ENCODE assay signal across 13 cellular contexts in the genomic region with DNA sequence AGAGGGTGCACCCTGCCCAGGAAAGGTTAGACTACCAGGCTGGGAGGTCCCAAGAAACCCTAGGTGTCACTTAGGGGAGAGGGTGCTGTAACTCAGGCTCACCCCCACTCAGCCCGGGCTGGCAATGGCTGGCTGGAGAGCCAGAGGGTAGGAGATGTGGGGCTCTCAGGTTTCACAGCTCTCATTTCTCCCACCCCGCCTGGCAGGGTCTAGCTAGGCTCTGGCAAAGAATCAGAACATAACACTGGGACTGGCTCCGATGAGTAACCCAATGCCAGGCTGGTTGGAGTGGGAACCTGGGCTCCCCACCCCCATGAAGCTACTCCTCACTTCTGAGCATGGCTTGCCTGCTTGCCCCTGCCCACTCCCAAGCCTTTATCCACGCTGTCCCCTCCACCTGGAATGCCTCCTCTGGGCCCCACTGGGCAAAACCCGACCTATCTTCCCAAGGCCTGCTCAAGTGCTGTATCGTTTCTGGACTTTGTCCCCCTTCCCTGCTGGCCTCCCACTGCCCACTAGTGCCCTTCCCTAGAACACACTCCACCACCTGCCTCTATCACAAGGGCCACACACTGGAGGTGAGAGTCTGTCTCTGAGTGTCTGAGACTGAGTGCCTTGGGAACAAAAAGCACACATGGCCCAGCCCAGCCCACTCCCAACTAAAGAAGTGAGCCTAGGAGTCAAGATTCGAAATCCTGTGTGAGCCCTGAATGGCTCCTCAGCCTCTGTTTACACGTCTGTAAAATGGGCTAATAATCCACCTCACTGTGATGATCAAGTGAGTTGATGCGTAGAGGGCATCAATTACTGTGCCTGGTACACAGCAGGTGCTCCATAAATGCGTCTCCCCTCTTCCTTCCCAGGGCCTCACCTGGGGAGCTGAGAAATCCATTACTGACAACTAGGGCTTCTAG. TPM values are rescaled to one million over a fixed set of nuclear protein-coding genes. Genes with fewer than 3 reads are reported as not detected.
DNase-seq lines count a peak whose midpoint lies in the region; ATAC-seq and TF ChIP-seq lines count a peak whose summit lies in the region.
"Had no signal": no experiment of that assay in that cellular context is flagged by ENCODE, and none has a peak within 500 bp of the region (broad histone marks: within the 10 kb centered on the region; RNA-seq: fewer than 3 reads in every experiment).

No MANE protein-coding gene starts in this region.

- no peak overlapping the region for H2AFZ ChIP-seq in PC-3 (ENCODE audit: low read length)
- H2AFZ ChIP-seq: parathyroid adenoma had no signal

- H3K27ac ChIP-seq in PC-3 (ENCODE audit: low read length), result no peak overlapping the region
- no peak overlapping the region for H3K27ac ChIP-seq in vagina
- H3K27ac ChIP-seq: parathyroid adenoma had no signal

- peak overlapping the region; percentile 52 for H3K27ac Mint-ChIP-seq in stimulated activated naive CD8-positive, alpha-beta T cell treated with anti-CD3 and anti-CD28 coated beads, Interleukin-15, Interleukin-2, amounts not matched to agents 100 ng/mL and 50 ng/mL, for 24 hours
- H3K27ac Mint-ChIP-seq in stimulated activated naive CD8-positive, alpha-beta T cell treated with anti-CD3 and anti-CD28 coated beads, Interleukin-15, amount 100 ng/mL, for 72 hours, result no peak overlapping the region
- H3K27ac Mint-ChIP-seq in activated CD4-positive, alpha-beta memory T cell treated with anti-CD3 and anti-CD28 coated beads, Interleukin-2, amount 10 ng/mL, durations not matched to agents 7 days and 5 days, result no peak overlapping the region

- no peaks in the 10 kb centered on the region for H3K36me3 ChIP-seq in PC-3 (ENCODE audit: low read depth, low read length)
- no peaks in the 10 kb centered on the region for H3K36me3 ChIP-seq in vagina
- H3K36me3 ChIP-seq: Peyer's patch had no signal

- H3K27me3 ChIP-seq in PC-3 (ENCODE audit: low read length), result no peaks in the 10 kb centered on the region
- no peaks in the 10 kb centered on the region for H3K27me3 ChIP-seq in vagina
- H3K27me3 ChIP-seq: Peyer's patch had no signal

- CTCF ChIA-PET in PC-3 (lab: Charles Lee), result interaction anchor here (0.6 kb wide), 2 partner anchors 66 to 171 kb away, joined by 4 to 5 read pairs; no protein-coding TSS in a partner anchor
- CTCF ChIA-PET in activated CD4-positive, alpha-beta memory T cell treated with anti-CD3 and anti-CD28 coated beads, Interleukin-2, amount 10 ng/mL, durations not matched to agents 7 days and 5 days (lab: Charles Lee), result interaction anchor here (0.7 to 7.6 kb wide), 6 partner anchors 9 to 170 kb away, joined by 3 to 74 read pairs (median 9); a partner anchor contains a TSS

- H3K9me2 ChIP-seq in PC-3 (replicated peaks; ENCODE audit: low read length), result no peaks in the 10 kb centered on the region

- intact Hi-C loops in PC-3 (cut with micrococcal nuclease) (loop anchor here (5.0 kb wide), 2 partner anchors 68 to 113 kb away; no protein-coding TSS in a partner anchor), vagina (cut with DNase I) (loop anchor here (10.0 kb wide), 1 partner anchor 295 kb away; no protein-coding TSS in a partner anchor)

- H3F3A ChIP-seq in PC-3 (ENCODE audit: low read length, unreplicated experiment), result no peaks in the 10 kb centered on the region

- H3K9me3 Mint-ChIP-seq in stimulated activated naive CD8-positive, alpha-beta T cell treated with anti-CD3 and anti-CD28 coated beads, Interleukin-15, Interleukin-2, amounts not matched to agents 100 ng/mL and 50 ng/mL, for 24 hours, result no peaks in the 10 kb centered on the region
- H3K9me3 Mint-ChIP-seq in stimulated activated naive CD8-positive, alpha-beta T cell treated with anti-CD3 and anti-CD28 coated beads, Interleukin-15, amount 100 ng/mL, for 72 hours, result no peaks in the 10 kb centered on the region
- no peaks in the 10 kb centered on the region for H3K9me3 Mint-ChIP-seq in activated CD4-positive, alpha-beta memory T cell treated with anti-CD3 and anti-CD28 coated beads, Interleukin-2, amount 10 ng/mL, durations not matched to agents 7 days and 5 days

- H3K9ac ChIP-seq in PC-3 (ENCODE audit: low read length), result no peak overlapping the region
- H3K9ac ChIP-seq: parathyroid adenoma had no signal

- no peak overlapping the region for H3K4me2 ChIP-seq in PC-3 (ENCODE audit: low read length)

- H4K20me1 ChIP-seq in PC-3 (ENCODE audit: low read length), result no peaks in the 10 kb centered on the region

- no peaks in the 10 kb centered on the region for H3K79me2 ChIP-seq in PC-3 (ENCODE audit: low read length)
- H3K79me2 ChIP-seq: parathyroid adenoma had no signal

- H3K36me3 Mint-ChIP-seq in stimulated activated naive CD8-positive, alpha-beta T cell treated with anti-CD3 and anti-CD28 coated beads, Interleukin-15, Interleukin-2, amounts not matched to agents 100 ng/mL and 50 ng/mL, for 24 hours (ENCODE audit: low read depth), result no peaks in the 10 kb centered on the region
- H3K36me3 Mint-ChIP-seq in activated CD4-positive, alpha-beta memory T cell treated with anti-CD3 and anti-CD28 coated beads, Interleukin-2, amount 10 ng/mL, durations not matched to agents 7 days and 5 days (ENCODE audit: low read depth), result no peaks in the 10 kb centered on the region

- H3K4me3 Mint-ChIP-seq in stimulated activated naive CD8-positive, alpha-beta T cell treated with anti-CD3 and anti-CD28 coated beads, Interleukin-15, Interleukin-2, amounts not matched to agents 100 ng/mL and 50 ng/mL, for 24 hours, result no peak overlapping the region
- H3K4me3 Mint-ChIP-seq in stimulated activated naive CD8-positive, alpha-beta T cell treated with anti-CD3 and anti-CD28 coated beads, Interleukin-15, amount 100 ng/mL, for 72 hours, result no peak overlapping the region
- no peak overlapping the region for H3K4me3 Mint-ChIP-seq in activated CD4-positive, alpha-beta memory T cell treated with anti-CD3 and anti-CD28 coated beads, Interleukin-2, amount 10 ng/mL, durations not matched to agents 7 days and 5 days

- no TSS peak for BruUV-seq in PC-3 (replicated peaks; lab: Mats Ljungman, UMichigan)

- H3K27me3 Mint-ChIP-seq in stimulated activated naive CD8-positive, alpha-beta T cell treated with anti-CD3 and anti-CD28 coated beads, Interleukin-15, Interleukin-2, amounts not matched to agents 100 ng/mL and 50 ng/mL, for 24 hours, result no peaks in the 10 kb centered on the region
- H3K27me3 Mint-ChIP-seq in stimulated activated naive CD8-positive, alpha-beta T cell treated with anti-CD3 and anti-CD28 coated beads, Interleukin-15, amount 100 ng/mL, for 72 hours, result peaks cover 14% of the 10 kb centered on the region
- peaks cover 2% of the 10 kb centered on the region for H3K27me3 Mint-ChIP-seq in activated CD4-positive, alpha-beta memory T cell treated with anti-CD3 and anti-CD28 coated beads, Interleukin-2, amount 10 ng/mL, durations not matched to agents 7 days and 5 days

- H3K4me3 ChIP-seq in PC-3 (ENCODE audit: low read length) (no peak overlapping the region), vagina (no peak overlapping the region)

- no peak for TF ChIP-seq POLR2A in vagina (IDR thresholded peaks at IDR 0.05)

- TF ChIP-seq CTCF in PC-3 (conservative IDR thresholded peaks at IDR 0.05; ENCODE audit: low read depth, low read length) (no peak), vagina (IDR thresholded peaks at IDR 0.05) (no peak)

- no peaks in the 10 kb centered on the region for H3K9me3 ChIP-seq in PC-3 (ENCODE audit: low read length)
- H3K9me3 ChIP-seq in vagina, result no peaks in the 10 kb centered on the region
- H3K9me3 ChIP-seq: Peyer's patch had no signal

- POLR2A ChIA-PET in PC-3 (lab: Charles Lee; ENCODE audit: unreplicated experiment), result no interaction called here
- POLR2A ChIA-PET in activated CD4-positive, alpha-beta memory T cell treated with anti-CD3 and anti-CD28 coated beads, Interleukin-2, amount 10 ng/mL, durations not matched to agents 7 days and 5 days (lab: Charles Lee), result interaction anchor here (1.6 to 5.4 kb wide), 2 partner anchors 19 to 39 kb away, joined by 3 to 32 read pairs; a partner anchor contains a TSS

- no peak for ATAC-seq in stimulated activated naive CD8-positive, alpha-beta T cell treated with anti-CD3 and anti-CD28 coated beads, Interleukin-15, amount 100 ng/mL, for 72 hours
- ATAC-seq in PC-3 (peak; percentile 18), HG03280 (IDR thresholded peaks at IDR 0.05; ENCODE audit: unreplicated experiment) (no peak)

- peaks cover 39% of the 10 kb centered on the region for H3K4me1 ChIP-seq in PC-3 (ENCODE audit: insufficient read depth, low read length)
- peaks cover 18% of the 10 kb centered on the region for H3K4me1 ChIP-seq in vagina
- H3K4me1 ChIP-seq: parathyroid adenoma had no signal

- DNase-seq in stimulated activated naive CD8-positive, alpha-beta T cell treated with anti-CD3 and anti-CD28 coated beads, Interleukin-15, amount 100 ng/mL, for 72 hours, result no peak
- DNase-seq in PC-3, result peak; percentile 45
- DNase-seq in iPS-NIHi11 (ENCODE audit: low spot score), result peak; percentile 58
- no peak for DNase-seq in activated CD4-positive, alpha-beta memory T cell treated with anti-CD3 and anti-CD28 coated beads, Interleukin-2, amount 10 ng/mL, durations not matched to agents 7 days and 5 days
- DNase-seq in amniotic stem cell (lab: John Stamatoyannopoulos, UW), result no peak
- no peak for DNase-seq in vagina (ENCODE audit: extremely low spot score in 2 of 2)
- DNase-seq: activated CD4-positive, CD25-positive, alpha-beta regulatory T cell treated with anti-CD3 and anti-CD28 coated beads, Interleukin-2, amount 50 U/mL, for 72 hours; aorta; islet precursor cell had no signal

- peaks cover 18% of the 10 kb centered on the region for H3K4me1 Mint-ChIP-seq in stimulated activated naive CD8-positive, alpha-beta T cell treated with anti-CD3 and anti-CD28 coated beads, Interleukin-15, Interleukin-2, amounts not matched to agents 100 ng/mL and 50 ng/mL, for 24 hours (ENCODE audit: low read depth)
- peaks cover 62% of the 10 kb centered on the region for H3K4me1 Mint-ChIP-seq in stimulated activated naive CD8-positive, alpha-beta T cell treated with anti-CD3 and anti-CD28 coated beads, Interleukin-15, amount 100 ng/mL, for 72 hours
- H3K4me1 Mint-ChIP-seq in activated CD4-positive, alpha-beta memory T cell treated with anti-CD3 and anti-CD28 coated beads, Interleukin-2, amount 10 ng/mL, durations not matched to agents 7 days and 5 days, result peaks cover 23% of the 10 kb centered on the region

RNA-seq across cellular contexts. Expression of a gene that starts 1.9 kb away (rescaled TPM):
- total RNA-seq in PC-3 (2014; rRNA removed) (7.3 and 10.4 TPM in 2 replicates), vagina (13.0 TPM)
- 1 to 10 TPM in 1 of 2 experiments, under 1 TPM in 1; 0.91 to 1.1 TPM for total RNA-seq in activated CD4-positive, alpha-beta memory T cell treated with anti-CD3 and anti-CD28 coated beads, Interleukin-2, amount 10 ng/mL, durations not matched to agents 7 days and 5 days

RNA-seq across cellular contexts. Expression of a gene that starts 19.8 kb away (rescaled TPM):
- total RNA-seq in PC-3 (2014; rRNA removed) (55.0 and 78.8 TPM in 2 replicates), vagina (60.2 TPM)
- 10 to 100 TPM; 73.5 to 85.0 TPM for total RNA-seq in activated CD4-positive, alpha-beta memory T cell treated with anti-CD3 and anti-CD28 coated beads, Interleukin-2, amount 10 ng/mL, durations not matched to agents 7 days and 5 days

RNA-seq across cellular contexts. Expression of a gene that starts 37.0 kb away (rescaled TPM):
- total RNA-seq in PC-3 (2014; rRNA removed) (not detected in 2 replicates), vagina (not detected)
- not detected for total RNA-seq in activated CD4-positive, alpha-beta memory T cell treated with anti-CD3 and anti-CD28 coated beads, Interleukin-2, amount 10 ng/mL, durations not matched to agents 7 days and 5 days
- total RNA-seq: aorta had no signal

RNA-seq across cellular contexts. Expression of a gene that starts 51.8 kb away (rescaled TPM):
- total RNA-seq in PC-3 (2014; rRNA removed) (12.6 and 19.0 TPM in 2 replicates), vagina (63.6 TPM)
- total RNA-seq in activated CD4-positive, alpha-beta memory T cell treated with anti-CD3 and anti-CD28 coated beads, Interleukin-2, amount 10 ng/mL, durations not matched to agents 7 days and 5 days, result 100 to 1,000 TPM in 1 of 2 experiments, 10 to 100 TPM in 1; 97.1 to 101 TPM

Comparison
In these comparisons a context has a peak if more than half of its experiments do, and no peak if none do; other contexts are left out.
1. DNase-seq: peak in PC-3 (single experiment) and iPS-NIHi11 (single experiment); none in stimulated activated naive CD8-positive, alpha-beta T cell treated with anti-CD3 and anti-CD28 coated beads, Interleukin-15, amount 100 ng/mL, for 72 hours (0 of 2), activated CD4-positive, alpha-beta memory T cell treated with anti-CD3 and anti-CD28 coated beads, Interleukin-2, amount 10 ng/mL, durations not matched to agents 7 days and 5 days (single experiment), amniotic stem cell (single experiment) and vagina (0 of 2).